In genomic region chr4:173130671-173131070, GRCh38 we compare ENCODE assay signal across 17 cellular contexts. TPM values are rescaled to one million over a fixed set of nuclear protein-coding genes. Genes with fewer than 3 reads are reported as not detected.
DNase-seq lines count a peak whose midpoint lies in the region; ATAC-seq and TF ChIP-seq lines count a peak whose summit lies in the region.
"Had no signal": no experiment of that assay in that cellular context is flagged by ENCODE, and none has a peak within 500 bp of the region (broad histone marks: within the 10 kb centered on the region; RNA-seq: fewer than 3 reads in every experiment).

No MANE protein-coding gene starts in this region.

- peaks cover 11% of the 10 kb centered on the region for H3K4me1 Mint-ChIP-seq in GM23338
- peaks cover 24% of the 10 kb centered on the region for H3K4me1 Mint-ChIP-seq in mesothelial cell of epicardium
- H3K4me1 Mint-ChIP-seq: CD4-positive, CD25-positive, alpha-beta regulatory T cell had no signal

- no peak overlapping the region for H3K4me3 ChIP-seq in GM23338
- H3K4me3 ChIP-seq in epithelial cell of esophagus (ENCODE audit: low read length): no peak overlapping the region
- no peak overlapping the region for H3K4me3 ChIP-seq in uterus
- H3K4me3 ChIP-seq: BLaER1, GM23248 had no signal

- H3K9me2 ChIP-seq in GM23338 (ENCODE audit: insufficient read depth): no peaks in the 10 kb centered on the region; the same call in 1 of the 2 replicates

- intact Hi-C loops in uterus (cut with DNase I; ENCODE audit: low total_unique reads): no loop called here

- H4K20me1 ChIP-seq in GM23338 (replicated peaks; ENCODE audit: insufficient read depth): no peaks in the 10 kb centered on the region
- H4K20me1 ChIP-seq: BLaER1 had no signal

- no peak for TF ChIP-seq CTCF in GM23338 (conservative IDR thresholded peaks at IDR 0.05; ENCODE audit: low read depth in 2 of 2)
- TF ChIP-seq CTCF in epithelial cell of esophagus (IDR thresholded peaks at IDR 0.05; ENCODE audit: insufficient read depth, low read depth, low read length, missing control alignments): no peak
- TF ChIP-seq CTCF in uterus (IDR thresholded peaks at IDR 0.05): no peak
- no peak for TF ChIP-seq CTCF in mesothelial cell of epicardium (IDR thresholded peaks at IDR 0.05; ENCODE audit: unreplicated experiment)

- no peaks in the 10 kb centered on the region for H3K4me1 ChIP-seq in GM23338 (ENCODE audit: insufficient read depth)
- no peaks in the 10 kb centered on the region for H3K4me1 ChIP-seq in uterus
- H3K4me1 ChIP-seq: BLaER1, Caco-2 had no signal

- H3K27me3 ChIP-seq in GM23338 (ENCODE audit: insufficient read depth) (no peaks in the 10 kb centered on the region), uterus (no peaks in the 10 kb centered on the region)
- H3K27me3 ChIP-seq: BLaER1 had no signal

- TF ChIP-seq POLR2A in uterus (IDR thresholded peaks at IDR 0.05): no peak

- H3K27ac Mint-ChIP-seq in GM23338 (no peak overlapping the region), mesothelial cell of epicardium (no peak overlapping the region)
- H3K27ac Mint-ChIP-seq: B cell; CD4-positive, CD25-positive, alpha-beta regulatory T cell; CD8-positive, alpha-beta T cell had no signal

- H3K9me3 ChIP-seq in uterus: no peaks in the 10 kb centered on the region
- H3K9me3 ChIP-seq: BLaER1, Caco-2 had no signal

- H3K79me2 ChIP-seq in GM23338 (replicated peaks; ENCODE audit: insufficient read depth): no peaks in the 10 kb centered on the region

- no peaks in the 10 kb centered on the region for H3K27me3 Mint-ChIP-seq in GM23338 (ENCODE audit: insufficient read depth, low read depth, poor library complexity)
- no peaks in the 10 kb centered on the region for H3K27me3 Mint-ChIP-seq in mesothelial cell of epicardium (ENCODE audit: low read depth)
- H3K27me3 Mint-ChIP-seq: B cell had no signal

- H3K4me2 ChIP-seq in GM23338: no peak overlapping the region
- H3K4me2 ChIP-seq: BLaER1 had no signal

- H3K27ac ChIP-seq in GM23338 (ENCODE audit: low read depth): no peak overlapping the region
- H3K27ac ChIP-seq in uterus: no peak overlapping the region
- H3K27ac ChIP-seq: BLaER1, C4-2B, GM23248 had no signal

- H3K4me3 Mint-ChIP-seq in GM23338 (no peak overlapping the region), mesothelial cell of epicardium (no peak overlapping the region)
- H3K4me3 Mint-ChIP-seq: B cell; CD4-positive, CD25-positive, alpha-beta regulatory T cell; CD8-positive, alpha-beta T cell; H9 had no signal

- H3K36me3 Mint-ChIP-seq in GM23338 (ENCODE audit: low read depth): no peaks in the 10 kb centered on the region
- H3K36me3 Mint-ChIP-seq in mesothelial cell of epicardium: no peaks in the 10 kb centered on the region
- H3K36me3 Mint-ChIP-seq: CD4-positive, CD25-positive, alpha-beta regulatory T cell; CD8-positive, alpha-beta T cell had no signal

- H3F3A ChIP-seq in GM23338 (replicated peaks; ENCODE audit: low read depth): no peaks in the 10 kb centered on the region

- H3K36me3 ChIP-seq in GM23338 (ENCODE audit: insufficient read depth) (no peaks in the 10 kb centered on the region), uterus (no peaks in the 10 kb centered on the region)
- H3K36me3 ChIP-seq: BLaER1 had no signal

- no peaks in the 10 kb centered on the region for H3K9me3 Mint-ChIP-seq in GM23338
- no peaks in the 10 kb centered on the region for H3K9me3 Mint-ChIP-seq in mesothelial cell of epicardium
- H3K9me3 Mint-ChIP-seq: CD4-positive, CD25-positive, alpha-beta regulatory T cell; CD8-positive, alpha-beta T cell; H9 had no signal

- DNase-seq in GM23338 (ENCODE audit: low spot score): no peak
- peak; percentile 41 for DNase-seq in epithelial cell of esophagus (ENCODE audit: low read depth)
- DNase-seq in fibroblast of peridontal ligament (ENCODE audit: extremely low read depth): peak; percentile 7
- DNase-seq in uterus: no peak
- no peak for DNase-seq in activated CD4-positive, alpha-beta T cell treated with anti-CD3 and anti-CD28 coated beads for 48 hours
- no peak for DNase-seq in mesothelial cell of epicardium (ENCODE audit: low spot score in 2 of 2, unreplicated experiment in 2 of 2)
- DNase-seq: Caco-2; CD4-positive, CD25-positive, alpha-beta regulatory T cell; CD8-positive, alpha-beta T cell; DMS153; DND-41; GM23248; H9 had no signal

- H2AFZ ChIP-seq in GM23338: peak overlapping the region; percentile 73
- H2AFZ ChIP-seq: GM23248 had no signal

- ATAC-seq in GM23338: no peak
- ATAC-seq: CD8-positive, alpha-beta T cell; HCT116 had no signal

TF ChIP-seq in GM23338, 12 proteins besides CTCF, POLR2A, EP300 and RAD21 (continues in another document):
- no peak for TF ChIP-seq ZNF462 (CRISPR knock-in tag; IDR thresholded peaks at IDR 0.05)
- no peak for TF ChIP-seq POLR2AphosphoS5 (IDR thresholded peaks at IDR 0.05; ENCODE audit: low read depth)
- TF ChIP-seq EZH2 (IDR thresholded peaks at IDR 0.05; ENCODE audit: low read depth, unreplicated experiment): no peak
- TF ChIP-seq ZNF331 (CRISPR knock-in tag; IDR thresholded peaks at IDR 0.05; ENCODE audit: low read depth): no peak
- no peak for TF ChIP-seq ETS1 (IDR thresholded peaks at IDR 0.05)
- no peak for TF ChIP-seq NANOG (IDR thresholded peaks at IDR 0.05; ENCODE audit: borderline replicate concordance)
- no peak for TF ChIP-seq EZH2phosphoT487 (IDR thresholded peaks at IDR 0.05; ENCODE audit: unreplicated experiment)
- TF ChIP-seq ZNF114 (CRISPR knock-in tag; IDR thresholded peaks at IDR 0.05): no peak
- TF ChIP-seq STAT1 (IDR thresholded peaks at IDR 0.05; ENCODE audit: unreplicated experiment): no peak

RNA-seq across cellular contexts. Expression of gene GALNT7, which starts 37.9 kb away (rescaled TPM):
- 64.2 and 72.2 TPM in 2 replicates for total RNA-seq in GM23338 (2014; rRNA removed; shearing (Covaris generic))
- 28.9 and 31.8 TPM in 2 replicates for polyA plus RNA-seq in GM23338 (2016; fragmentation: Nextera tagmentation; extraction: Ambion mirVana)
- 10 to 100 TPM in 3 of 4 donors, 1 to 10 TPM in 1; 7.7 to 48.2 (median 19.2) TPM for total RNA-seq in uterus
- 35.8 to 38.8 TPM (median 36.7 TPM) in 3 replicates for total RNA-seq in mesothelial cell of epicardium

Comparison
In these comparisons a context has a peak if more than half of its experiments do, and no peak if none do; other contexts are left out.
1. DNase-seq: peak in epithelial cell of esophagus (single experiment) and fibroblast of peridontal ligament (single experiment); none in GM23338 (single experiment), uterus (0 of 2), activated CD4-positive, alpha-beta T cell treated with anti-CD3 and anti-CD28 coated beads for 48 hours (single experiment) and mesothelial cell of epicardium (0 of 2).